ENCODE assay signal across 7 cellular contexts in genomic region chr5:179906294-179906794, GRCh38. TPM values are rescaled to one million over a fixed set of nuclear protein-coding genes. Genes with fewer than 3 reads are reported as not detected.
DNase-seq lines count a peak whose midpoint lies in the region; ATAC-seq and TF ChIP-seq lines count a peak whose summit lies in the region.

No MANE protein-coding gene starts in this region.

- ATAC-seq in T-helper 17 cell (no peak), left colon (no peak), sciatic nerve (no peak)

- H3K27ac Mint-ChIP-seq in HFFc6 (peak overlapping the region; percentile 83), T-helper 17 cell (no peak overlapping the region)

- intact Hi-C loops in spleen (cut with DNase I; ENCODE audit: low total_unique reads) = loop anchor here (5.0 kb wide), 1 partner anchor 99 kb away; the partner anchor contains the start of gene MGAT4B
- intact Hi-C loops in left colon (cut with DNase I, micrococcal nuclease) = no loop called here
- intact Hi-C loops in sciatic nerve (cut with DNase I) = no loop called here

- no peaks in the 10 kb centered on the region for H3K27me3 Mint-ChIP-seq in HFFc6 (ENCODE audit: insufficient read depth)
- H3K27me3 Mint-ChIP-seq in T-helper 17 cell = no peaks in the 10 kb centered on the region

- peak overlapping the region in 4 of 8 donors; percentile 1 to 89 (median 78) for H3K27ac ChIP-seq in spleen

- peaks cover 6% of the 10 kb centered on the region; the same call in 1 of the 2 replicates for H3K36me3 Mint-ChIP-seq in HFFc6 (ENCODE audit: low read depth)
- no peaks in the 10 kb centered on the region for H3K36me3 Mint-ChIP-seq in T-helper 17 cell (ENCODE audit: low read depth)

- H3K4me3 ChIP-seq in fibroblast of pulmonary artery (replicated peaks; ENCODE audit: low read depth, low read length) (peak overlapping the region; percentile 75), spleen (peak overlapping the region in 5 of 8 donors; percentile 55 to 82 (median 59))

- TF ChIP-seq CTCF in HFFc6 (IDR thresholded peaks at IDR 0.05) (no peak), fibroblast of pulmonary artery (IDR thresholded peaks at IDR 0.05; ENCODE audit: low read length, missing control alignments) (no peak), spleen (IDR thresholded peaks at IDR 0.05 in 8 of 11, conservative IDR thresholded peaks at IDR 0.05 in 3 of 11) (no peak)

- peaks cover 0 to 37% (median 19%) of the 10 kb centered on the region in 6 donors for H3K36me3 ChIP-seq in spleen

- no peaks in the 10 kb centered on the region for H3K9me3 Mint-ChIP-seq in HFFc6

- H3K4me1 ChIP-seq in spleen = peaks cover 14 to 45% (median 34%) of the 10 kb centered on the region in 6 donors

- WGBS in spleen, 5 donors = 76 to 84% (median 81%) methylated on average over 24 of the region's 24 CpGs

- H3K9me3 ChIP-seq in T-helper 17 cell (ENCODE audit: control insufficient read depth, low read length, poor library complexity, severe bottlenecking) (no peaks in the 10 kb centered on the region), spleen (no peaks in the 10 kb centered on the region)

- H3K4me3 Mint-ChIP-seq in HFFc6 = peak overlapping the region; percentile 93
- H3K4me3 Mint-ChIP-seq in T-helper 17 cell = peak overlapping the region; percentile 88

- TF ChIP-seq POLR2A in spleen (IDR thresholded peaks at IDR 0.05) = no peak

- peak; percentile 4 for DNase-seq in HFFc6
- no peak for DNase-seq in T-helper 17 cell
- peak; percentile 9 for DNase-seq in fibroblast of pulmonary artery (ENCODE audit: low read depth)
- peak; percentile 66 for DNase-seq in spleen
- no peak for DNase-seq in stimulated activated CD4-positive, alpha-beta T cell treated with anti-CD3 and anti-CD28 coated beads, Interleukin-15, amount 100 ng/mL, for 24 hours
- DNase-seq in left colon = no peak
- no peak for DNase-seq in sciatic nerve (ENCODE audit: low spot score)

- no peaks in the 10 kb centered on the region for H3K27me3 ChIP-seq in spleen (replicated peaks in 1 of 7)

- peaks cover 9% of the 10 kb centered on the region; the same call in 1 of the 2 replicates for H3K4me1 Mint-ChIP-seq in HFFc6 (ENCODE audit: low read depth)
- peaks cover 9% of the 10 kb centered on the region for H3K4me1 Mint-ChIP-seq in T-helper 17 cell

RNA-seq across cellular contexts. Expression of gene TBC1D9B, which starts 1.4 kb away (rescaled TPM):
- total RNA-seq in HFFc6 (2021; fragmentation: NEBNext Ultra II Directional; extraction: Animal tissue kit (Norgen Biotek cat#: 25700)) = 10 to 100 TPM; 64.6 to 90.7 (median 73.4) TPM
- total RNA-seq in T-helper 17 cell (10 to 100 TPM; 61.6 to 74.1 TPM), spleen (100 to 1,000 TPM in 6 of 7 donors, 10 to 100 TPM in 1; 98.9 to 140 (median 120) TPM), left colon (100 to 1,000 TPM in 1 of 2 donors, 10 to 100 TPM in 1; 97.8 to 117 TPM), sciatic nerve (132 TPM)
- polyA plus RNA-seq in spleen = 10 to 100 TPM; 29.5 to 67.1 (median 38.0) TPM

RNA-seq across cellular contexts. Expression of gene MRNIP, which starts 47.7 kb away (rescaled TPM):
- total RNA-seq in HFFc6 (2021; fragmentation: NEBNext Ultra II Directional; extraction: Animal tissue kit (Norgen Biotek cat#: 25700)) = 10 to 100 TPM in 3 of 6 experiments, 1 to 10 TPM in 3; 8.2 to 13.5 (median 9.9) TPM
- total RNA-seq in T-helper 17 cell (10 to 100 TPM; 32.5 to 36.8 TPM), spleen (10 to 100 TPM; 46.2 to 88.4 (median 48.0) TPM), left colon (10 to 100 TPM; 16.6 to 18.9 TPM), sciatic nerve (54.4 TPM)
- 100 to 1,000 TPM in 1 of 3 donors, 10 to 100 TPM in 2; 34.9 to 107 (median 58.7) TPM for polyA plus RNA-seq in spleen

Comparison
In these comparisons a context has a peak if more than half of its experiments do, and no peak if none do; other contexts are left out.
1. DNase-seq: peak in HFFc6 (single experiment), fibroblast of pulmonary artery (single experiment) and spleen (single experiment); none in T-helper 17 cell (0 of 3), stimulated activated CD4-positive, alpha-beta T cell treated with anti-CD3 and anti-CD28 coated beads, Interleukin-15, amount 100 ng/mL, for 24 hours (single experiment), left colon (0 of 2) and sciatic nerve (single experiment).